ENCODE assay signal across 10 cellular contexts in genomic region chr1:145995148-145995851, GRCh38. TPM values are rescaled to one million over a fixed set of nuclear protein-coding genes. Genes with fewer than 3 reads are reported as not detected.
DNase-seq lines count a peak whose midpoint lies in the region; ATAC-seq lines count a peak whose summit lies in the region.
"Had no signal": no experiment of that assay in that cellular context is flagged by ENCODE, and none has a peak within 500 bp of the region (broad histone marks: within the 10 kb centered on the region; RNA-seq: fewer than 3 reads in every experiment).

No MANE protein-coding gene starts in this region.

- no peak for ATAC-seq in activated T-cell treated with anti-CD3 and anti-CD28 coated beads, Interleukin-2, amount 50 U/mL, for 4 hours
- no peak for ATAC-seq in GM18909 (IDR thresholded peaks at IDR 0.05; ENCODE audit: poor library complexity, unreplicated experiment)
- ATAC-seq: A549 had no signal

- peak overlapping the region; percentile 94 for H3K9ac ChIP-seq in iPS-18a (ENCODE audit: low read length)
- peak overlapping the region; percentile 87 to 100 (median 92) for H3K9ac ChIP-seq in subcutaneous abdominal adipose tissue (ENCODE audit: low read length in 5 of 5)

- no peaks in the 10 kb centered on the region for H3K9me3 Mint-ChIP-seq in activated T-cell treated with anti-CD3 and anti-CD28 coated beads, Interleukin-2, amount 50 U/mL, for 4 hours

- H3K4me1 Mint-ChIP-seq in activated T-cell treated with anti-CD3 and anti-CD28 coated beads, Interleukin-2, amount 50 U/mL, for 4 hours (ENCODE audit: low read depth) = peaks cover 75% of the 10 kb centered on the region

- no peaks in the 10 kb centered on the region for H3K27me3 Mint-ChIP-seq in activated T-cell treated with anti-CD3 and anti-CD28 coated beads, Interleukin-2, amount 50 U/mL, for 4 hours (ENCODE audit: low read depth)

- peaks cover 31% of the 10 kb centered on the region for H3K36me3 Mint-ChIP-seq in activated T-cell treated with anti-CD3 and anti-CD28 coated beads, Interleukin-2, amount 50 U/mL, for 4 hours (ENCODE audit: insufficient read depth)

- H3K4me1 ChIP-seq in iPS-18a (ENCODE audit: control insufficient read depth, low read depth, low read length) = peaks cover 24% of the 10 kb centered on the region
- H3K4me1 ChIP-seq in subcutaneous abdominal adipose tissue (ENCODE audit: control insufficient read depth in 5 of 5, insufficient read depth in 5 of 5, low read length in 5 of 5) = peaks cover 11 to 76% (median 68%) of the 10 kb centered on the region in 5 donors

- DNase-seq in NOMO-1 treated with DMSO at 0.1 percent for 48 hours (lab: John Stamatoyannopoulos, UW; ENCODE audit: unreplicated experiment) (peak; percentile 37), NOMO-1 treated with dmso at 0.1 percent for 144 hours (lab: John Stamatoyannopoulos, UW; ENCODE audit: unreplicated experiment) (no peak), dedifferentiated amniotic fluid mesenchymal stem cell (ENCODE audit: extremely low spot score) (no peak), NCI-H748 (lab: John Stamatoyannopoulos, UW; ENCODE audit: unreplicated experiment) (no peak)
- DNase-seq in activated T-cell treated with anti-CD3 and anti-CD28 coated beads, Interleukin-2, amount 50 U/mL, for 4 hours = no peak

- H3K27ac ChIP-seq in iPS-18a (ENCODE audit: low read length) (no peak overlapping the region), subcutaneous abdominal adipose tissue (ENCODE audit: low read depth, low read length) (peak overlapping the region; percentile 88)
- H3K27ac ChIP-seq: A549 had no signal

- peaks cover 27% of the 10 kb centered on the region for H3K36me3 ChIP-seq in iPS-18a (ENCODE audit: control insufficient read depth, low read depth, low read length)
- peaks cover 23 to 38% (median 30%) of the 10 kb centered on the region in 5 donors for H3K36me3 ChIP-seq in subcutaneous abdominal adipose tissue (ENCODE audit: control insufficient read depth in 5 of 5, insufficient read depth in 5 of 5, low read length in 5 of 5)

- no peaks in the 10 kb centered on the region for H3K9me3 ChIP-seq in iPS-18a (ENCODE audit: control insufficient read depth, low read depth, low read length)
- H3K9me3 ChIP-seq in subcutaneous abdominal adipose tissue (ENCODE audit: control insufficient read depth in 5 of 5, low read length in 5 of 5) = no peaks in the 10 kb centered on the region
- H3K9me3 ChIP-seq: A549 had no signal

- peak overlapping the region; percentile 85 for H3K4me3 Mint-ChIP-seq in activated T-cell treated with anti-CD3 and anti-CD28 coated beads, Interleukin-2, amount 50 U/mL, for 4 hours

- H3K4me3 ChIP-seq in iPS-18a (ENCODE audit: low read length) = peak overlapping the region; percentile 98
- peak overlapping the region; percentile 89 to 100 (median 100) for H3K4me3 ChIP-seq in subcutaneous abdominal adipose tissue (ENCODE audit: low read depth in 1 of 5, low read length in 5 of 5)

- H3K27me3 ChIP-seq in iPS-18a (ENCODE audit: control insufficient read depth, insufficient read depth, low read length) = no peaks in the 10 kb centered on the region
- H3K27me3 ChIP-seq in subcutaneous abdominal adipose tissue (ENCODE audit: control insufficient read depth in 5 of 5, insufficient read depth in 4 of 5, low read length in 5 of 5) = no peaks in the 10 kb centered on the region

RNA-seq across cellular contexts. Expression of gene TXNIP, which starts 1.1 kb away (rescaled TPM):
- 10 to 100 TPM; 68.9 to 91.0 (median 83.7) TPM for total RNA-seq in activated T-cell treated with anti-CD3 and anti-CD28 coated beads, Interleukin-2, amount 50 U/mL, for 4 hours

RNA-seq across cellular contexts. Expression of gene HJV, which starts 26.2 kb away (rescaled TPM):
- total RNA-seq in activated T-cell treated with anti-CD3 and anti-CD28 coated beads, Interleukin-2, amount 50 U/mL, for 4 hours = not detected
- total RNA-seq: T-helper 1 cell treated with Interleukin-12 subunit alpha and Interleukin-12 subunit beta and Interleukin-4 antibody, amounts not matched to agents 30 ng/mL and 1 ng/mL, for 36 hours had no signal

RNA-seq across cellular contexts. Expression of gene POLR3GL, which starts 30.8 kb away (rescaled TPM):
- 10 to 100 TPM; 11.7 to 14.5 (median 13.9) TPM for total RNA-seq in activated T-cell treated with anti-CD3 and anti-CD28 coated beads, Interleukin-2, amount 50 U/mL, for 4 hours

RNA-seq across cellular contexts. Expression of gene ANKRD34A, which starts 30.9 kb away (rescaled TPM):
- total RNA-seq in activated T-cell treated with anti-CD3 and anti-CD28 coated beads, Interleukin-2, amount 50 U/mL, for 4 hours = 1 to 10 TPM; 6.2 to 8.7 (median 7.6) TPM

RNA-seq across cellular contexts. Expression of gene LIX1L, which starts 37.5 kb away (rescaled TPM):
- 10 to 100 TPM; 40.7 to 43.3 (median 41.9) TPM for total RNA-seq in activated T-cell treated with anti-CD3 and anti-CD28 coated beads, Interleukin-2, amount 50 U/mL, for 4 hours
